In genomic region chr15:67144609-67145306, GRCh38 we compare ENCODE assay signal across 10 cellular contexts.
A peak's percentile ranks its signal among the peaks of the same experiment; 100 is the strongest.
DNase-seq lines count a peak whose midpoint lies in the region; ATAC-seq and TF ChIP-seq lines count a peak whose summit lies in the region.
"Had no signal": no experiment of that assay in that cellular context is flagged by ENCODE, and none has a peak within 500 bp of the region (broad histone marks: within the 10 kb centered on the region; RNA-seq: fewer than 3 reads in every experiment).

No MANE protein-coding gene starts in this region.

- peaks cover 96% of the 10 kb centered on the region for H3K4me1 Mint-ChIP-seq in HFFc6 (ENCODE audit: low read depth)
- H3K4me1 Mint-ChIP-seq in activated T-helper 17 cell treated with anti-CD3 and anti-CD28 coated beads, Interleukin-2, amount 50 U/mL, for 72 hours: peaks cover 87% of the 10 kb centered on the region

- H3K36me3 Mint-ChIP-seq in HFFc6 (ENCODE audit: low read depth): peaks cover 20% of the 10 kb centered on the region
- H3K36me3 Mint-ChIP-seq in activated T-helper 17 cell treated with anti-CD3 and anti-CD28 coated beads, Interleukin-2, amount 50 U/mL, for 72 hours (ENCODE audit: low read depth): peaks cover 15% of the 10 kb centered on the region

- H3K27me3 Mint-ChIP-seq in HFFc6 (ENCODE audit: insufficient read depth): peaks cover 14% of the 10 kb centered on the region
- H3K27me3 Mint-ChIP-seq in activated T-helper 17 cell treated with anti-CD3 and anti-CD28 coated beads, Interleukin-2, amount 50 U/mL, for 72 hours: no peaks in the 10 kb centered on the region

- H3K9me3 Mint-ChIP-seq in HFFc6: no peaks in the 10 kb centered on the region
- no peaks in the 10 kb centered on the region for H3K9me3 Mint-ChIP-seq in activated T-helper 17 cell treated with anti-CD3 and anti-CD28 coated beads, Interleukin-2, amount 50 U/mL, for 72 hours
- H3K9me3 Mint-ChIP-seq: activated naive CD4-positive, alpha-beta T cell treated with anti-CD3 and anti-CD28 coated beads, Interleukin-2, amount 50 U/mL, for 72 hours had no signal

- ATAC-seq in activated T-helper 17 cell treated with anti-CD3 and anti-CD28 coated beads, Interleukin-2, amount 50 U/mL, for 72 hours (replicated peaks): peak; percentile 50
- no peak for ATAC-seq in GM21423 (IDR thresholded peaks at IDR 0.05; ENCODE audit: unreplicated experiment)
- no peak for ATAC-seq in GM19023 (IDR thresholded peaks at IDR 0.05; ENCODE audit: unreplicated experiment)
- ATAC-seq: activated naive CD4-positive, alpha-beta T cell treated with anti-CD3 and anti-CD28 coated beads, Interleukin-2, amount 50 U/mL, for 72 hours; left lobe of liver had no signal

- H3K4me3 ChIP-seq in AG04449 (ENCODE audit: low read depth, low read length): no peak overlapping the region

- TF ChIP-seq CTCF in AG04449 (IDR thresholded peaks at IDR 0.05; ENCODE audit: insufficient read depth, low read length, missing control alignments) (no peak), HFFc6 (IDR thresholded peaks at IDR 0.05) (no peak)

- 0 out of 2 replicates have a peak overlapping the region, but pooled peaks have one; percentile 23 for H3K4me3 Mint-ChIP-seq in HFFc6
- H3K4me3 Mint-ChIP-seq in activated T-helper 17 cell treated with anti-CD3 and anti-CD28 coated beads, Interleukin-2, amount 50 U/mL, for 72 hours: peak overlapping the region; percentile 80

- POLR2A ChIA-PET in AG04449 (lab: Yijun Ruan, JAX): interaction anchor here (0.6 kb wide), 1 partner anchor 199 kb away, joined by 3 read pairs; no protein-coding TSS in a partner anchor

- DNase-seq in AG04449 (ENCODE audit: low read depth, low spot score) (peak; percentile 86), HFFc6 (no peak), mesenteric fat pad (ENCODE audit: low spot score) (peak; percentile 81), NCI-H526 (lab: John Stamatoyannopoulos, UW) (no peak)
- no peak for DNase-seq in stimulated activated naive CD4-positive, alpha-beta T cell treated with Interleukin-2 at 50 U/mL for 16 hours (lab: John Stamatoyannopoulos, UW)

- peak overlapping the region; percentile 94 for H3K27ac Mint-ChIP-seq in HFFc6
- H3K27ac Mint-ChIP-seq in activated T-helper 17 cell treated with anti-CD3 and anti-CD28 coated beads, Interleukin-2, amount 50 U/mL, for 72 hours: peak overlapping the region; percentile 63
- H3K27ac Mint-ChIP-seq: activated naive CD4-positive, alpha-beta T cell treated with anti-CD3 and anti-CD28 coated beads, Interleukin-2, amount 50 U/mL, for 72 hours had no signal

- CTCF ChIA-PET in AG04449 (lab: Yijun Ruan, JAX): no interaction called here

Comparison
In these comparisons a context has a peak if more than half of its experiments do, and no peak if none do; other contexts are left out.
1. DNase-seq: peak in AG04449 (single experiment) and mesenteric fat pad (single experiment); none in HFFc6 (single experiment), stimulated activated naive CD4-positive, alpha-beta T cell treated with Interleukin-2 at 50 U/mL for 16 hours (single experiment) and NCI-H526 (0 of 2).